ENCODE assay signal across 1 cellular context in the genomic region with DNA sequence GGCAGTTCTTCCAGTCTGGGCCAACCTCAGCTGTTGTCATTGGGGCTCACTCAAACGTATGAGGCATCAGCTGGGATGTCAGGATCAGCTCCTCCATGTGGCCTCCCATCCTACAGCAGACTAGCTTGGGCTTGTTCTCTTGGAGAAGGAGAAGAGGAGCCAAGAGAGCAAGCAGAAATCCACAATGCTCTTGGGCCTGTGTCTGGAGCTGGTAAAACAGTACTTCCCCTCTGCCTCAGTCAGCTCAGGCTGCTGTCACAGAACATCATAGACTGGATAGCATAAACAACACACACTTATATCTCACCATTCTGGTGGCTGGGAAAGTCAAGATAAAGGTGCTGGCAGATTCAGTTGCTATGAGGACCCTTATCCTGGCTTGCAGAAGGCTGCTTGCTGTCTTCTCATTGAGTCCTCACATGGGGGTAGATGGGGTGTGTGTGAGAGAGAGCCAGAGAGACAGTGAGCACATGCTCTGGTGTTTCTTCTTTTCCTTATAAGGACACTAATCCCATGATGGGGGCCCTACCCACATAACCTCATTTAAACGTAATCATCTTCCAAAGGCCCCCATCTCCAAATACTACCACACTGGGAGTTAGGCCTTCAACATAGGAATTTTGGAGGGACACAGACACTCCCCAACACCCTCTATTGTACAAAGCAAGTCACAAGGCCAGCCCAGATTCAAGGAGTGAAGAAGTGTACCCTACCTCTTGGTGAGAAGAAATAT.
TF ChIP-seq lines count a peak whose summit lies in the region.

No MANE protein-coding gene starts in this region.

TF ChIP-seq in WTC11, 78 proteins besides CTCF, POLR2A, EP300 and RAD21 (continued from another document):
- TF ChIP-seq NFE2L1 (CRISPR knock-in tag; IDR thresholded peaks at IDR 0.05) (no peak), ZNF317 (CRISPR knock-in tag; IDR thresholded peaks at IDR 0.05; ENCODE audit: borderline replicate concordance, low read depth) (no peak), NR1H2 (CRISPR knock-in tag; IDR thresholded peaks at IDR 0.05) (no peak)
TF ChIP-seq in WTC11: peak in this region for 0.
